ENCODE assay signal across 8 cellular contexts in genomic region chr9:99140685-99141314, GRCh38.
DNase-seq lines count a peak whose midpoint lies in the region; ATAC-seq and TF ChIP-seq lines count a peak whose summit lies in the region.

No MANE protein-coding gene starts in this region.

- H3K9me3 Mint-ChIP-seq in stimulated activated naive B cell treated with anti-CD40 and anti-IgM and Interleukin-4, amounts not matched to agents 10 μg/mL and 1 μg/mL and 100 μg/mL, for 72 hours: no peaks in the 10 kb centered on the region

- peaks cover 14 to 41% of the 10 kb centered on the region in 2 donors for H3K4me1 Mint-ChIP-seq in stimulated activated naive B cell treated with anti-CD40 and anti-IgM and Interleukin-4, amounts not matched to agents 10 μg/mL and 1 μg/mL and 100 μg/mL, for 72 hours

- peak; percentile 47 for DNase-seq in CMK (ENCODE audit: low read depth)
- peak; percentile 13 for DNase-seq in GM19240 (ENCODE audit: insufficient read length, low spot score)
- DNase-seq in LNCaP clone FGC (ENCODE audit: low read depth): no peak
- peak; percentile 60 for DNase-seq in ecto neural progenitor cell (ENCODE audit: low spot score)
- DNase-seq in medulla oblongata (ENCODE audit: extremely low spot score): peak; percentile 76
- no peak for DNase-seq in stimulated activated naive B cell treated with anti-CD40 and anti-IgM and Interleukin-4, amounts not matched to agents 10 μg/mL and 1 μg/mL and 100 μg/mL, for 72 hours
- no peak for DNase-seq in T1000 (lab: John Stamatoyannopoulos, UW)

- no peak overlapping the region for H3K4me3 ChIP-seq in LNCaP clone FGC (ENCODE audit: low read depth, low read length)

- TF ChIP-seq CTCF in LNCaP clone FGC (IDR thresholded peaks at IDR 0.05; ENCODE audit: control insufficient read depth, extremely low read depth, insufficient read depth): peak; percentile 93

- no peaks in the 10 kb centered on the region for H3K27me3 Mint-ChIP-seq in stimulated activated naive B cell treated with anti-CD40 and anti-IgM and Interleukin-4, amounts not matched to agents 10 μg/mL and 1 μg/mL and 100 μg/mL, for 72 hours

- peak; percentile 44 to 65 for ATAC-seq in activated CD4-positive, CD25-positive, alpha-beta regulatory T cell treated with anti-CD3 and anti-CD28 coated beads, Interleukin-2, amount 50 U/mL, for 24 hours
- ATAC-seq in stimulated activated naive B cell treated with anti-CD40 and anti-IgM and Interleukin-4, amounts not matched to agents 10 μg/mL and 1 μg/mL and 100 μg/mL, for 72 hours (replicated peaks): peak; percentile 77 to 85

- H3K36me3 Mint-ChIP-seq in stimulated activated naive B cell treated with anti-CD40 and anti-IgM and Interleukin-4, amounts not matched to agents 10 μg/mL and 1 μg/mL and 100 μg/mL, for 72 hours: peaks cover 21 to 43% of the 10 kb centered on the region in 2 donors

- H3K27ac Mint-ChIP-seq in stimulated activated naive B cell treated with anti-CD40 and anti-IgM and Interleukin-4, amounts not matched to agents 10 μg/mL and 1 μg/mL and 100 μg/mL, for 72 hours: peak overlapping the region; percentile 6

- H3K4me3 Mint-ChIP-seq in stimulated activated naive B cell treated with anti-CD40 and anti-IgM and Interleukin-4, amounts not matched to agents 10 μg/mL and 1 μg/mL and 100 μg/mL, for 72 hours: no peak overlapping the region

Comparison
In these comparisons a context has a peak if more than half of its experiments do, and no peak if none do; other contexts are left out.
1. DNase-seq: peak in CMK (single experiment), GM19240 (single experiment), ecto neural progenitor cell (single experiment) and medulla oblongata (single experiment); none in LNCaP clone FGC (single experiment), stimulated activated naive B cell treated with anti-CD40 and anti-IgM and Interleukin-4, amounts not matched to agents 10 μg/mL and 1 μg/mL and 100 μg/mL, for 72 hours (single experiment) and T1000 (single experiment).